Comparison of ENCODE assay signal across 33 cellular contexts in genomic region chr14:84496677-84497076, GRCh38.
"Had no signal": no experiment of that assay in that cellular context is flagged by ENCODE, and none has a peak within 500 bp of the region (broad histone marks: within the 10 kb centered on the region; RNA-seq: fewer than 3 reads in every experiment).

No MANE protein-coding gene starts in this region.

- H3K27ac ChIP-seq: KMS-11 had no signal

- H3K4me2 ChIP-seq: KMS-11 had no signal

- H3K9ac ChIP-seq: KMS-11 had no signal

- H3K9me3 ChIP-seq: MG63 had no signal

- DNase-seq: Karpas-422, Kasumi-1, MG63, MM.1S, MV-4-11, NCI-H1048, NCI-H1092, NCI-H1092 treated with DMSO at 0.1 percent for 48 hours, NCI-H1105, NCI-H1105 treated with DMSO at 0.1 percent for 48 hours, NCI-H1417, NCI-H1417 treated with DMSO at 0.1 percent for 48 hours, NCI-H1436, NCI-H1436 treated with DMSO at 0.1 percent for 48 hours, NCI-H146, NCI-H1694, NCI-H1694 treated with DMSO at 0.1 percent for 48 hours, NCI-H187, NCI-H187 treated with DMSO at 0.1 percent for 48 hours, NCI-H1930, NCI-H2029, NCI-H2029 treated with DMSO at 0.1 percent for 48 hours, NCI-H2081, NCI-H2081 treated with DMSO at 0.1 percent for 48 hours, NCI-H2107, NCI-H2171, NCI-H2227 treated with DMSO at 0.1 percent for 48 hours, NCI-H226, NCI-H345, NCI-H446, NCI-H446 treated with DMSO at 0.1 percent for 48 hours, NCI-H510A had no signal

- H3K4me3 ChIP-seq: MG63 had no signal

- H3K36me3 ChIP-seq: MG63 had no signal

- H3K27me3 ChIP-seq: MG63 had no signal
